ENCODE assay signal across 7 cellular contexts in genomic region chr9:136052433-136052880, GRCh38. TPM values are rescaled to one million over a fixed set of nuclear protein-coding genes. Genes with fewer than 3 reads are reported as not detected.
DNase-seq lines count a peak whose midpoint lies in the region; ATAC-seq and TF ChIP-seq lines count a peak whose summit lies in the region.

No MANE protein-coding gene starts in this region.

- no peak for TF ChIP-seq EP300 in tibial nerve (IDR thresholded peaks at IDR 0.05)

- H3K9ac ChIP-seq in HUES64 (ENCODE audit: low read depth, low read length): 0 out of 2 replicates have a peak overlapping the region, but pooled peaks have one; percentile 2

- intact Hi-C loops in left lung (cut with DNase I): no loop called here

- peak; percentile 77 for ATAC-seq in left lung

- H3K27me3 ChIP-seq in HUES64 (ENCODE audit: insufficient read depth, low read length): peaks cover 10% of the 10 kb centered on the region; the same call in 1 of the 2 replicates
- peaks cover 0 to 21% of the 10 kb centered on the region in 2 donors for H3K27me3 ChIP-seq in left lung
- no peaks in the 10 kb centered on the region for H3K27me3 ChIP-seq in tibial nerve

- H3K27ac ChIP-seq in HUES64 (ENCODE audit: low read depth, low read length) (peak overlapping the region; percentile 44; the same call in 1 of the 2 replicates), caudate nucleus (ENCODE audit: low read depth, low read length) (peak overlapping the region; percentile 93), left lung (peak overlapping the region; percentile 65 to 70), tibial nerve (peak overlapping the region; percentile 3 to 88 (median 76))

- 0 out of 2 replicates have a peak, but pooled peaks cover 4% of the 10 kb centered on the region for H3K36me3 ChIP-seq in HUES64 (ENCODE audit: insufficient read depth, low read length)
- H3K36me3 ChIP-seq in left lung: peaks cover 0 to 29% of the 10 kb centered on the region in 2 donors
- peaks cover 0 to 28% (median 0%) of the 10 kb centered on the region in 3 donors for H3K36me3 ChIP-seq in tibial nerve

- peaks cover 11% of the 10 kb centered on the region for H3K4me1 ChIP-seq in HUES64 (ENCODE audit: insufficient read depth, low read length)
- H3K4me1 ChIP-seq in left lung: peaks cover 27 to 95% of the 10 kb centered on the region in 2 donors
- H3K4me1 ChIP-seq in tibial nerve: peaks cover 0 to 98% (median 51%) of the 10 kb centered on the region in 4 donors

- no peak for TF ChIP-seq POLR2A in tibial nerve (IDR thresholded peaks at IDR 0.05)

- TF ChIP-seq CTCF in left lung (IDR thresholded peaks at IDR 0.05) (no peak), tibial nerve (IDR thresholded peaks at IDR 0.05) (no peak)

- peak overlapping the region; percentile 56 for H3K4me3 ChIP-seq in HUES64 (ENCODE audit: low read length)
- peak overlapping the region; percentile 11 to 55 for H3K4me3 ChIP-seq in left lung
- peak overlapping the region in 3 of 4 donors; percentile 5 to 54 (median 54) for H3K4me3 ChIP-seq in tibial nerve

- 13% methylated on average over 16 of the region's 16 CpGs for WGBS in HUES64
- WGBS in tibial nerve, 2 donors: 13% methylated on average over 8 to 12 of the region's 16 CpGs

- no peaks in the 10 kb centered on the region for H3K9me3 ChIP-seq in HUES64 (ENCODE audit: insufficient read depth, low read depth, low read length)
- H3K9me3 ChIP-seq in left lung: no peaks in the 10 kb centered on the region
- H3K9me3 ChIP-seq in tibial nerve: no peaks in the 10 kb centered on the region

- peak in 34 of 61 donors; percentile 16 to 81 (median 65) for DNase-seq in caudate nucleus (lab: John Stamatoyannopoulos, UW)
- DNase-seq in left lung: peak in 1 of 2 donors; percentile 83
- no peak for DNase-seq in tibial nerve (ENCODE audit: low spot score in 2 of 2)
- DNase-seq in NCI-H510A treated with DMSO at 0.1 percent for 48 hours (lab: John Stamatoyannopoulos, UW): no peak
- no peak for DNase-seq in SIG-M5 (lab: John Stamatoyannopoulos, UW)
- no peak for DNase-seq in activated CD4-positive, alpha-beta T cell treated with anti-CD3 and anti-CD28 coated beads, Interleukin-2, amount 50 U/mL, for 48 hours

RNA-seq across cellular contexts. Expression of gene NACC2, which starts 42.6 kb away (rescaled TPM):
- 6.4 TPM for polyA plus RNA-seq in HUES64 (2013, experiment 1 of 2)
- polyA plus RNA-seq in HUES64 (2013, experiment 2 of 2): 7.7 TPM
- 10 to 100 TPM; 25.2 to 29.5 TPM for total RNA-seq in left lung
- 10 to 100 TPM; 45.6 to 55.7 (median 49.8) TPM for total RNA-seq in tibial nerve

Comparison
In these comparisons a context has a peak if more than half of its experiments do, and no peak if none do; other contexts are left out.
1. DNase-seq: peak in caudate nucleus (34 of 61); none in tibial nerve (0 of 2), NCI-H510A treated with DMSO at 0.1 percent for 48 hours (single experiment), SIG-M5 (single experiment) and activated CD4-positive, alpha-beta T cell treated with anti-CD3 and anti-CD28 coated beads, Interleukin-2, amount 50 U/mL, for 48 hours (0 of 2).
2. Peak in every context shown above with its lines, with median percentiles within 50 percentile points of each other: H3K27ac ChIP-seq and H3K4me3 ChIP-seq.